Comparison of ENCODE assay signal across 21 cellular contexts in genomic region chr7:158252081-158252836, GRCh38.
DNase-seq lines count a peak whose midpoint lies in the region; ATAC-seq and TF ChIP-seq lines count a peak whose summit lies in the region.
"Had no signal": no experiment of that assay in that cellular context is flagged by ENCODE, and none has a peak within 500 bp of the region (broad histone marks: within the 10 kb centered on the region; RNA-seq: fewer than 3 reads in every experiment).

No MANE protein-coding gene starts in this region.

- intact Hi-C loops in sigmoid colon (cut with DNase I) = no loop called here

- no peaks in the 10 kb centered on the region for H3K27me3 Mint-ChIP-seq in activated CD8-positive, alpha-beta T cell treated with anti-CD3 and anti-CD28 coated beads, Interleukin-2, amount 10 ng/mL, durations not matched to agents 7 days and 5 days (ENCODE audit: low read depth)
- H3K27me3 Mint-ChIP-seq: activated CD4-positive, alpha-beta memory T cell treated with anti-CD3 and anti-CD28 coated beads for 36 hours; activated T-helper 17 cell treated with anti-CD3 and anti-CD28 coated beads, Interleukin-2, amount 50 U/mL, for 72 hours had no signal

- no peak for TF ChIP-seq CTCF in sigmoid colon (IDR thresholded peaks at IDR 0.05)

- H3K9me3 Mint-ChIP-seq in activated CD8-positive, alpha-beta T cell treated with anti-CD3 and anti-CD28 coated beads, Interleukin-2, amount 10 ng/mL, durations not matched to agents 7 days and 5 days (ENCODE audit: insufficient read depth) = no peaks in the 10 kb centered on the region
- H3K9me3 Mint-ChIP-seq: activated CD4-positive, alpha-beta memory T cell treated with anti-CD3 and anti-CD28 coated beads for 36 hours; activated T-helper 17 cell treated with anti-CD3 and anti-CD28 coated beads, Interleukin-2, amount 50 U/mL, for 72 hours; nephron had no signal

- no peaks in the 10 kb centered on the region for H3K36me3 Mint-ChIP-seq in activated CD8-positive, alpha-beta T cell treated with anti-CD3 and anti-CD28 coated beads, Interleukin-2, amount 10 ng/mL, durations not matched to agents 7 days and 5 days (ENCODE audit: low read depth)
- H3K36me3 Mint-ChIP-seq: activated CD4-positive, alpha-beta memory T cell treated with anti-CD3 and anti-CD28 coated beads for 36 hours had no signal

- ATAC-seq in activated CD8-positive, alpha-beta T cell treated with anti-CD3 and anti-CD28 coated beads, Interleukin-2, amount 10 ng/mL, durations not matched to agents 7 days and 5 days = no peak
- ATAC-seq in GM21515 (IDR thresholded peaks at IDR 0.05; ENCODE audit: unreplicated experiment) = no peak
- ATAC-seq: activated T-helper 17 cell treated with anti-CD3 and anti-CD28 coated beads, Interleukin-2, amount 50 U/mL, for 72 hours; gastroesophageal sphincter had no signal

- no peak for TF ChIP-seq POLR2A in sigmoid colon (IDR thresholded peaks at IDR 0.05)

- no peaks in the 10 kb centered on the region for H3K4me1 ChIP-seq in sigmoid colon
- H3K4me1 ChIP-seq: ascending aorta; BLaER1 treated with 17β-estradiol and CSF1 and Interleukin-3, amounts not matched to agents 10 nM and 100 nM; gastroesophageal sphincter had no signal

- no peaks in the 10 kb centered on the region for H3K36me3 ChIP-seq in sigmoid colon
- H3K36me3 ChIP-seq: ascending aorta; BLaER1 treated with 17β-estradiol and CSF1 and Interleukin-3, amounts not matched to agents 10 nM and 100 nM; gastroesophageal sphincter; thoracic aorta had no signal

- H3K9me3 ChIP-seq in sigmoid colon = no peaks in the 10 kb centered on the region
- H3K9me3 ChIP-seq: ascending aorta, gastroesophageal sphincter, thoracic aorta had no signal

- no peak overlapping the region for H3K4me3 ChIP-seq in sigmoid colon
- H3K4me3 ChIP-seq: ascending aorta; BLaER1 treated with 17β-estradiol and CSF1 and Interleukin-3, amounts not matched to agents 10 nM and 100 nM; gastroesophageal sphincter; thoracic aorta had no signal

- CTCF ChIA-PET in activated CD8-positive, alpha-beta T cell treated with anti-CD3 and anti-CD28 coated beads, Interleukin-2, amount 10 ng/mL, durations not matched to agents 7 days and 5 days (lab: Charles Lee) = no interaction called here

- no peaks in the 10 kb centered on the region for H3K4me1 Mint-ChIP-seq in activated CD8-positive, alpha-beta T cell treated with anti-CD3 and anti-CD28 coated beads, Interleukin-2, amount 10 ng/mL, durations not matched to agents 7 days and 5 days (ENCODE audit: low read depth)
- H3K4me1 Mint-ChIP-seq: activated T-helper 17 cell treated with anti-CD3 and anti-CD28 coated beads, Interleukin-2, amount 50 U/mL, for 72 hours; nephron had no signal

- DNase-seq in NCI-H1105 treated with DMSO at 0.1 percent for 48 hours (lab: John Stamatoyannopoulos, UW) (peak; percentile 18), NCI-H1105 (lab: John Stamatoyannopoulos, UW) (no peak), NCI-H69 (lab: John Stamatoyannopoulos, UW) (peak; percentile 9), inferior parietal cortex (ENCODE audit: extremely low spot score) (peak; percentile 51), sigmoid colon (peak; percentile 50)
- no peak for DNase-seq in activated CD8-positive, alpha-beta T cell treated with anti-CD3 and anti-CD28 coated beads, Interleukin-2, amount 10 ng/mL, durations not matched to agents 7 days and 5 days
- DNase-seq in stimulated activated CD4-positive, alpha-beta T cell treated with anti-CD3 and anti-CD28 coated beads, Interleukin-4, amount 100 ng/mL, for 24 hours = no peak
- DNase-seq: activated CD4-positive, alpha-beta memory T cell treated with anti-CD3 and anti-CD28 coated beads for 36 hours; cortex of kidney; NCI-H2029; stimulated activated CD4-positive, alpha-beta T cell treated with anti-CD3 and anti-CD28 coated beads, Interleukin-4, amount 100 ng/mL, for 4 hours; T-helper 1 cell had no signal

- H3K4me3 Mint-ChIP-seq in activated CD8-positive, alpha-beta T cell treated with anti-CD3 and anti-CD28 coated beads, Interleukin-2, amount 10 ng/mL, durations not matched to agents 7 days and 5 days = no peak overlapping the region
- H3K4me3 Mint-ChIP-seq: activated CD4-positive, alpha-beta memory T cell treated with anti-CD3 and anti-CD28 coated beads for 36 hours; activated T-helper 17 cell treated with anti-CD3 and anti-CD28 coated beads, Interleukin-2, amount 50 U/mL, for 72 hours; nephron had no signal

- no peak overlapping the region for H3K27ac ChIP-seq in sigmoid colon
- H3K27ac ChIP-seq: 22Rv1; ascending aorta; BLaER1 treated with 17β-estradiol and CSF1 and Interleukin-3, amounts not matched to agents 10 nM and 100 nM; gastroesophageal sphincter; RWPE1; thoracic aorta had no signal

- TF ChIP-seq EP300 in sigmoid colon (IDR thresholded peaks at IDR 0.05) = no peak

- H3K27ac Mint-ChIP-seq in activated CD8-positive, alpha-beta T cell treated with anti-CD3 and anti-CD28 coated beads, Interleukin-2, amount 10 ng/mL, durations not matched to agents 7 days and 5 days = no peak overlapping the region
- H3K27ac Mint-ChIP-seq: activated CD4-positive, alpha-beta memory T cell treated with anti-CD3 and anti-CD28 coated beads for 36 hours; activated T-helper 17 cell treated with anti-CD3 and anti-CD28 coated beads, Interleukin-2, amount 50 U/mL, for 72 hours; nephron had no signal

- 86 to 88% methylated on average over 23 of the region's 23 CpGs for WGBS in sigmoid colon, 2 donors

- POLR2A ChIA-PET in activated CD8-positive, alpha-beta T cell treated with anti-CD3 and anti-CD28 coated beads, Interleukin-2, amount 10 ng/mL, durations not matched to agents 7 days and 5 days (lab: Charles Lee) = no interaction called here

- H3K27me3 ChIP-seq in sigmoid colon = no peaks in the 10 kb centered on the region
- H3K27me3 ChIP-seq: ascending aorta; BLaER1 treated with 17β-estradiol and CSF1 and Interleukin-3, amounts not matched to agents 10 nM and 100 nM had no signal

Comparison
In these comparisons a context has a peak if more than half of its experiments do, and no peak if none do; other contexts are left out.
1. DNase-seq: peak in NCI-H1105 treated with DMSO at 0.1 percent for 48 hours (single experiment), NCI-H69 (single experiment), inferior parietal cortex (single experiment) and sigmoid colon (single experiment); none in NCI-H1105 (single experiment), activated CD8-positive, alpha-beta T cell treated with anti-CD3 and anti-CD28 coated beads, Interleukin-2, amount 10 ng/mL, durations not matched to agents 7 days and 5 days (single experiment) and stimulated activated CD4-positive, alpha-beta T cell treated with anti-CD3 and anti-CD28 coated beads, Interleukin-4, amount 100 ng/mL, for 24 hours (single experiment).